Comparison of ENCODE assay signal across 10 cellular contexts in genomic region chr14:100271247-100271939, GRCh38. TPM values are rescaled to one million over a fixed set of nuclear protein-coding genes. Genes with fewer than 3 reads are reported as not detected.
DNase-seq lines count a peak whose midpoint lies in the region; ATAC-seq and TF ChIP-seq lines count a peak whose summit lies in the region.
"Had no signal": no experiment of that assay in that cellular context is flagged by ENCODE, and none has a peak within 500 bp of the region (broad histone marks: within the 10 kb centered on the region; RNA-seq: fewer than 3 reads in every experiment).

No MANE protein-coding gene starts in this region.

- H3K27ac ChIP-seq in C4-2B = peak overlapping the region; percentile 53

- DNase-seq in GM13977 (ENCODE audit: low spot score) (no peak), kidney tubule cell (ENCODE audit: low spot score) (peak; percentile 26), NCI-H1436 treated with DMSO at 0.1 percent for 48 hours (lab: John Stamatoyannopoulos, UW) (no peak), NCI-H2029 (lab: John Stamatoyannopoulos, UW) (no peak)
- DNase-seq in activated naive CD4-positive, alpha-beta T cell treated with anti-CD3 and anti-CD28 coated beads for 36 hours = peak; percentile 56

- no peak for ATAC-seq in GM21515 (IDR thresholded peaks at IDR 0.05; ENCODE audit: unreplicated experiment)
- ATAC-seq in GM18873 (IDR thresholded peaks at IDR 0.05; ENCODE audit: low FRiP score, unreplicated experiment) = no peak

- no peak overlapping the region for H3K27ac Mint-ChIP-seq in activated naive CD4-positive, alpha-beta T cell treated with anti-CD3 and anti-CD28 coated beads for 36 hours
- H3K27ac Mint-ChIP-seq: T-helper 1 cell treated with Interleukin-12 subunit alpha and Interleukin-12 subunit beta and Interleukin-4 antibody, amounts not matched to agents 30 μg/mL and 1 μg/mL, for 36 hours had no signal

- no peaks in the 10 kb centered on the region for H3K9me3 Mint-ChIP-seq in activated naive CD4-positive, alpha-beta T cell treated with anti-CD3 and anti-CD28 coated beads for 36 hours
- H3K9me3 Mint-ChIP-seq: T-helper 1 cell treated with Interleukin-12 subunit alpha and Interleukin-12 subunit beta and Interleukin-4 antibody, amounts not matched to agents 30 μg/mL and 1 μg/mL, for 36 hours had no signal

- H3K27me3 Mint-ChIP-seq in activated naive CD4-positive, alpha-beta T cell treated with anti-CD3 and anti-CD28 coated beads for 36 hours (ENCODE audit: low read depth) = no peaks in the 10 kb centered on the region

- TF ChIP-seq CTCF in C4-2B (conservative IDR thresholded peaks at IDR 0.05) (peak; percentile 83), GM13977 (IDR thresholded peaks at IDR 0.05; ENCODE audit: extremely low read depth, insufficient read depth, missing control alignments) (peak; percentile 43)

- peaks cover 16% of the 10 kb centered on the region for H3K36me3 Mint-ChIP-seq in activated naive CD4-positive, alpha-beta T cell treated with anti-CD3 and anti-CD28 coated beads for 36 hours (ENCODE audit: low read depth)

- in situ Hi-C loops in GM13977 (cut with MboI; ENCODE audit: low pct_unique_long_range_greater_than_20kb, low sequenced_read_pairs, unreplicated experiment) = no loop called here

- H3K4me3 Mint-ChIP-seq in activated naive CD4-positive, alpha-beta T cell treated with anti-CD3 and anti-CD28 coated beads for 36 hours = no peak overlapping the region
- H3K4me3 Mint-ChIP-seq: T-helper 1 cell treated with Interleukin-12 subunit alpha and Interleukin-12 subunit beta and Interleukin-4 antibody, amounts not matched to agents 30 μg/mL and 1 μg/mL, for 36 hours had no signal

- peaks cover 62% of the 10 kb centered on the region for H3K4me1 Mint-ChIP-seq in activated naive CD4-positive, alpha-beta T cell treated with anti-CD3 and anti-CD28 coated beads for 36 hours (ENCODE audit: low read depth)

- CTCF ChIA-PET in activated naive CD4-positive, alpha-beta T cell treated with anti-CD3 and anti-CD28 coated beads for 36 hours (lab: Charles Lee) = interaction anchor here (0.6 to 1.9 kb wide), 6 partner anchors 11 to 1583 kb away, joined by 3 to 8 read pairs (median 4); no protein-coding TSS in a partner anchor

- intact Hi-C loops in activated naive CD4-positive, alpha-beta T cell treated with anti-CD3 and anti-CD28 coated beads for 36 hours (cut with micrococcal nuclease) = no loop called here

RNA-seq across cellular contexts. Expression of gene YY1, which starts 32.4 kb away (rescaled TPM):
- total RNA-seq in activated naive CD4-positive, alpha-beta T cell treated with anti-CD3 and anti-CD28 coated beads for 36 hours = 10 to 100 TPM; 82.4 to 85.0 TPM

RNA-seq across cellular contexts. Expression of gene SLC25A29, which starts 34.9 kb away (rescaled TPM):
- 1 to 10 TPM; 8.9 to 9.8 TPM for total RNA-seq in activated naive CD4-positive, alpha-beta T cell treated with anti-CD3 and anti-CD28 coated beads for 36 hours

RNA-seq across cellular contexts. Expression of gene SLC25A47, which starts 51.7 kb away (rescaled TPM):
- total RNA-seq in activated naive CD4-positive, alpha-beta T cell treated with anti-CD3 and anti-CD28 coated beads for 36 hours = not detected
- total RNA-seq: H4 had no signal

Comparison
In these comparisons a context has a peak if more than half of its experiments do, and no peak if none do; other contexts are left out.
1. DNase-seq: peak in activated naive CD4-positive, alpha-beta T cell treated with anti-CD3 and anti-CD28 coated beads for 36 hours (single experiment) and kidney tubule cell (single experiment); none in GM13977 (single experiment), NCI-H1436 treated with DMSO at 0.1 percent for 48 hours (single experiment) and NCI-H2029 (single experiment).